9 cellular contexts compared by ENCODE assay signal in genomic region chr12:3491938-3492867, GRCh38. TPM values are rescaled to one million over a fixed set of nuclear protein-coding genes. Genes with fewer than 3 reads are reported as not detected.
DNase-seq lines count a peak whose midpoint lies in the region; ATAC-seq and TF ChIP-seq lines count a peak whose summit lies in the region.
"Had no signal": no experiment of that assay in that cellular context is flagged by ENCODE, and none has a peak within 500 bp of the region (broad histone marks: within the 10 kb centered on the region; RNA-seq: fewer than 3 reads in every experiment).

No MANE protein-coding gene starts in this region.

- H3K36me3 ChIP-seq in thyroid gland, result no peaks in the 10 kb centered on the region
- no peaks in the 10 kb centered on the region for H3K36me3 ChIP-seq in colonic mucosa

- H3K4me1 ChIP-seq in thyroid gland, result peaks cover 0 to 27% of the 10 kb centered on the region in 2 donors
- no peaks in the 10 kb centered on the region for H3K4me1 ChIP-seq in colonic mucosa

- H3K4me1 Mint-ChIP-seq in natural killer cell treated with Interleukin-12 subunit alpha and Interleukin-12 subunit beta and Interleukin-15 and Interleukin-18, amount 100 ng/mL, for 72 hours (ENCODE audit: low read depth in 2 of 2), result no peaks in the 10 kb centered on the region

- peaks cover 5% of the 10 kb centered on the region for H3K36me3 Mint-ChIP-seq in natural killer cell treated with Interleukin-12 subunit alpha and Interleukin-12 subunit beta and Interleukin-15 and Interleukin-18, amount 100 ng/mL, for 72 hours

- peaks cover 3% of the 10 kb centered on the region for H3K9me3 Mint-ChIP-seq in natural killer cell treated with Interleukin-12 subunit alpha and Interleukin-12 subunit beta and Interleukin-15 and Interleukin-18, amount 100 ng/mL, for 72 hours

- H3K4me3 Mint-ChIP-seq in natural killer cell treated with Interleukin-12 subunit alpha and Interleukin-12 subunit beta and Interleukin-15 and Interleukin-18, amount 100 ng/mL, for 72 hours, result no peak overlapping the region

- no peaks in the 10 kb centered on the region for H3K9me3 ChIP-seq in thyroid gland
- H3K9me3 ChIP-seq in colonic mucosa, result no peaks in the 10 kb centered on the region

- H3K4me3 ChIP-seq in NB4 (ENCODE audit: low read depth, low read length), result no peak overlapping the region
- no peak overlapping the region for H3K4me3 ChIP-seq in thyroid gland (replicated peaks in 1 of 3)
- no peak overlapping the region for H3K4me3 ChIP-seq in colonic mucosa

- peak; percentile 91 for DNase-seq in ELF-1 (ENCODE audit: low read depth, low spot score)
- peak; percentile 60 for DNase-seq in NB4 (ENCODE audit: low read depth)
- DNase-seq in activated CD8-positive, alpha-beta memory T cell treated with anti-CD3 and anti-CD28 coated beads, Interleukin-2, amount 50 U/mL, for 4 hours, result peak; percentile 24
- peak; percentile 36 for DNase-seq in fibroblast of peridontal ligament (ENCODE audit: extremely low read depth)
- DNase-seq in natural killer cell treated with Interleukin-12 subunit alpha and Interleukin-12 subunit beta and Interleukin-15 and Interleukin-18, amount 100 ng/mL, for 72 hours (ENCODE audit: low spot score), result no peak
- peak; percentile 53 to 61 for DNase-seq in thyroid gland
- no peak for DNase-seq in colonic mucosa
- DNase-seq in cortex of kidney (lab: John Stamatoyannopoulos, UW), result no peak

- no peak overlapping the region for H3K9ac ChIP-seq in colonic mucosa (ENCODE audit: low read depth in 2 of 2, low read length in 2 of 2)

- intact Hi-C loops in thyroid gland (cut with DNase I), result no loop called here
- intact Hi-C loops in colonic mucosa (cut with DNase I), result no loop called here

- no peak for TF ChIP-seq POLR2A in NB4 (IDR thresholded peaks at IDR 0.05; ENCODE audit: extremely low read depth, insufficient read length)
- no peak for TF ChIP-seq POLR2A in thyroid gland (IDR thresholded peaks at IDR 0.05)

- H3K27me3 ChIP-seq in thyroid gland (peaks cover 33% of the 10 kb centered on the region), colonic mucosa (peaks cover 50% of the 10 kb centered on the region)

- H3K27me3 Mint-ChIP-seq in natural killer cell treated with Interleukin-12 subunit alpha and Interleukin-12 subunit beta and Interleukin-15 and Interleukin-18, amount 100 ng/mL, for 72 hours, result peaks cover 52 to 77% of the 10 kb centered on the region in 2 donors

- TF ChIP-seq CTCF in NB4 (IDR thresholded peaks at IDR 0.05; ENCODE audit: low read depth, low read length) (no peak), thyroid gland (IDR thresholded peaks at IDR 0.05) (no peak), colonic mucosa (IDR thresholded peaks at IDR 0.05) (no peak)

- ATAC-seq in natural killer cell treated with Interleukin-12 subunit alpha and Interleukin-12 subunit beta and Interleukin-15 and Interleukin-18, amount 100 ng/mL, for 72 hours, result peak; percentile 59 to 74

- H3K27ac ChIP-seq in thyroid gland, result no peak overlapping the region
- H3K27ac ChIP-seq in colonic mucosa, result no peak overlapping the region
- H3K27ac ChIP-seq: skin epidermis had no signal

- WGBS in thyroid gland, 2 donors, result 3 to 4% methylated on average over 8 to 39 of the region's 60 CpGs

- H3K27ac Mint-ChIP-seq in natural killer cell treated with Interleukin-12 subunit alpha and Interleukin-12 subunit beta and Interleukin-15 and Interleukin-18, amount 100 ng/mL, for 72 hours, result no peak overlapping the region

RNA-seq across cellular contexts. Expression of gene PRMT8, which starts 1.2 kb away (rescaled TPM):
- not detected for total RNA-seq in natural killer cell treated with Interleukin-12 subunit alpha and Interleukin-12 subunit beta and Interleukin-15 and Interleukin-18, amount 100 ng/mL, for 72 hours
- total RNA-seq in thyroid gland (under 1 TPM in 1 of 4 donors, not detected in 3; 0.11 TPM), colonic mucosa (not detected)

Comparison
In these comparisons a context has a peak if more than half of its experiments do, and no peak if none do; other contexts are left out.
1. DNase-seq: peak in ELF-1 (single experiment), NB4 (single experiment), activated CD8-positive, alpha-beta memory T cell treated with anti-CD3 and anti-CD28 coated beads, Interleukin-2, amount 50 U/mL, for 4 hours (single experiment), fibroblast of peridontal ligament (single experiment) and thyroid gland (2 of 2); none in natural killer cell treated with Interleukin-12 subunit alpha and Interleukin-12 subunit beta and Interleukin-15 and Interleukin-18, amount 100 ng/mL, for 72 hours (single experiment), colonic mucosa (single experiment) and cortex of kidney (single experiment).